11 cellular contexts compared by ENCODE assay signal in the genomic region with DNA sequence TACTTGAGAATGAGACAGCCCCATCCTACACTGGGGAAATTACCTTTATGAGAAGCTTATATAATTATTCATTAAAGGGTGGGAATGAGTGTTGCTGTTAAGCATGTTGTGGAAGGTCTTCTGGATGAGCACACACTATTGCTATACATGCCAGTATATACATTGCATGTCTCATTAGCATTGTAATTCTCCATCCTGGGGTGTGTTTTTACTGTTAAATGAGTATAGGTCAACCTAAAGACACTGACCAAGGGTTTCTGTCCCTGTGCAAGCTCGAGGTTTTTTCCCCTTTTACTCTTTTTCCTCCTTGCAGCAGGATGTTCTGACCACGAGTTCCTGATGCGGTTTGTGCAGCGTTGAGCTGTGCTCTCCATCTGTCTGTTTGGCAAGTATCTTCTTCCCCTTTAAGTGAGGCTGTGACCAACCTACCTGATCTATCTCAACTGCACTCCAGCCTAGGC. TPM values are rescaled to one million over a fixed set of nuclear protein-coding genes. Genes with fewer than 3 reads are reported as not detected.
DNase-seq lines count a peak whose midpoint lies in the region; ATAC-seq lines count a peak whose summit lies in the region.
"Had no signal": no experiment of that assay in that cellular context is flagged by ENCODE, and none has a peak within 500 bp of the region (broad histone marks: within the 10 kb centered on the region; RNA-seq: fewer than 3 reads in every experiment).

No MANE protein-coding gene starts in this region.

- no peaks in the 10 kb centered on the region for H3K27me3 Mint-ChIP-seq in activated T-helper 17 cell treated with anti-CD3 and anti-CD28 coated beads, Interleukin-2, amount 50 U/mL, for 72 hours

- ATAC-seq in GM19043 (IDR thresholded peaks at IDR 0.05; ENCODE audit: low read depth, unreplicated experiment) = peak; percentile 78
- peak; percentile 73 for ATAC-seq in HG03460 (IDR thresholded peaks at IDR 0.05; ENCODE audit: unreplicated experiment)
- peak; percentile 93 for ATAC-seq in activated T-helper 17 cell treated with anti-CD3 and anti-CD28 coated beads, Interleukin-2, amount 50 U/mL, for 72 hours (replicated peaks)
- ATAC-seq: PC-3 had no signal

- H3K27ac Mint-ChIP-seq in activated T-helper 17 cell treated with anti-CD3 and anti-CD28 coated beads, Interleukin-2, amount 50 U/mL, for 72 hours = peak overlapping the region; percentile 44

- peaks cover 5% of the 10 kb centered on the region for H3K36me3 Mint-ChIP-seq in activated T-helper 17 cell treated with anti-CD3 and anti-CD28 coated beads, Interleukin-2, amount 50 U/mL, for 72 hours (ENCODE audit: low read depth)

- peak overlapping the region; percentile 39 for H3K4me3 Mint-ChIP-seq in activated T-helper 17 cell treated with anti-CD3 and anti-CD28 coated beads, Interleukin-2, amount 50 U/mL, for 72 hours

- no peaks in the 10 kb centered on the region for H3K9me3 Mint-ChIP-seq in activated T-helper 17 cell treated with anti-CD3 and anti-CD28 coated beads, Interleukin-2, amount 50 U/mL, for 72 hours

- H3K4me1 Mint-ChIP-seq in activated T-helper 17 cell treated with anti-CD3 and anti-CD28 coated beads, Interleukin-2, amount 50 U/mL, for 72 hours = peaks cover 17% of the 10 kb centered on the region

- DNase-seq in CD1c-positive myeloid dendritic cell (ENCODE audit: extremely low spot score) = peak; percentile 67
- no peak for DNase-seq in NCI-H146 treated with DMSO at 0.1 percent for 48 hours (lab: John Stamatoyannopoulos, UW; ENCODE audit: unreplicated experiment)
- DNase-seq in NCI-H2081 (lab: John Stamatoyannopoulos, UW) = no peak
- no peak for DNase-seq in AG08396 (ENCODE audit: low spot score)
- no peak for DNase-seq in AG08395 (ENCODE audit: low spot score)
- DNase-seq: PC-3 had no signal

RNA-seq across cellular contexts. Expression of a gene that starts 7.2 kb away (rescaled TPM):
- total RNA-seq in activated T-helper 17 cell treated with anti-CD3 and anti-CD28 coated beads, Interleukin-2, amount 50 U/mL, for 72 hours = 10 to 100 TPM; 48.8 to 57.9 TPM

RNA-seq across cellular contexts. Expression of a gene that starts 15.9 kb away (rescaled TPM):
- 10 to 100 TPM; 48.5 to 65.9 TPM for total RNA-seq in activated T-helper 17 cell treated with anti-CD3 and anti-CD28 coated beads, Interleukin-2, amount 50 U/mL, for 72 hours

RNA-seq across cellular contexts. Expression of a gene that starts 40.4 kb away (rescaled TPM):
- 1 to 10 TPM in 1 of 2 donors, under 1 TPM in 1; 0.11 to 1.6 TPM for total RNA-seq in activated T-helper 17 cell treated with anti-CD3 and anti-CD28 coated beads, Interleukin-2, amount 50 U/mL, for 72 hours

RNA-seq across cellular contexts. Expression of a gene that starts 42.3 kb away (rescaled TPM):
- 10 to 100 TPM; 16.6 to 20.3 TPM for total RNA-seq in activated T-helper 17 cell treated with anti-CD3 and anti-CD28 coated beads, Interleukin-2, amount 50 U/mL, for 72 hours

RNA-seq across cellular contexts. Expression of a gene that starts 47.6 kb away (rescaled TPM):
- not detected for total RNA-seq in activated T-helper 17 cell treated with anti-CD3 and anti-CD28 coated beads, Interleukin-2, amount 50 U/mL, for 72 hours
- total RNA-seq: cardiac muscle cell, lung microvascular endothelial cell, PC-3 had no signal
